In genomic region chr16:2979669-2980226, GRCh38 we compare ENCODE assay signal across 9 cellular contexts. TPM values are rescaled to one million over a fixed set of nuclear protein-coding genes. Genes with fewer than 3 reads are reported as not detected.
A peak's percentile ranks its signal among the peaks of the same experiment; 100 is the strongest.
DNase-seq lines count a peak whose midpoint lies in the region; ATAC-seq, FAIRE-seq and TF ChIP-seq lines count a peak whose summit lies in the region.
"Had no signal": no experiment of that assay in that cellular context is flagged by ENCODE, and none has a peak within 500 bp of the region (broad histone marks: within the 10 kb centered on the region; RNA-seq: fewer than 3 reads in every experiment).

No MANE protein-coding gene starts in this region.

- peak overlapping the region; percentile 74 to 93 (median 76) for H3K4me3 ChIP-seq in Peyer's patch
- H3K4me3 ChIP-seq in esophagus (ENCODE audit: low read depth in 1 of 2, low read length in 2 of 2): peak overlapping the region; percentile 67 to 85
- peak overlapping the region; percentile 59 to 69 for H3K4me3 ChIP-seq in prostate gland

- intact Hi-C loops in prostate gland (cut with DNase I): no loop called here

- no peaks in the 10 kb centered on the region for H3K9me3 ChIP-seq in Peyer's patch
- no peaks in the 10 kb centered on the region for H3K9me3 ChIP-seq in esophagus (ENCODE audit: control insufficient read depth in 2 of 2, insufficient read depth in 1 of 2, low read depth in 1 of 2, low read length in 1 of 2)
- H3K9me3 ChIP-seq in prostate gland: no peaks in the 10 kb centered on the region

- 4 to 6% methylated on average over 39 to 43 of the region's 43 CpGs for WGBS in esophagus, 2 donors
- 3% methylated on average over 37 of the region's 43 CpGs for WGBS in prostate gland

- H3K27me3 ChIP-seq in Peyer's patch (no peaks in the 10 kb centered on the region), esophagus (ENCODE audit: control insufficient read depth in 1 of 2, insufficient read depth in 2 of 2, low read length in 2 of 2) (no peaks in the 10 kb centered on the region), prostate gland (replicated peaks; ENCODE audit: insufficient read depth) (no peaks in the 10 kb centered on the region)

- peak overlapping the region in 1 of 4 donors; percentile 85 for H3K27ac ChIP-seq in Peyer's patch
- H3K27ac ChIP-seq in esophagus (ENCODE audit: low read depth in 2 of 2, low read length in 1 of 2): no peak overlapping the region
- H3K27ac ChIP-seq in prostate gland: no peak overlapping the region

- FAIRE-seq in D721Med (lab: Jason Lieb, UNC): no peak

- TF ChIP-seq POLR2A in Peyer's patch (IDR thresholded peaks at IDR 0.05): no peak
- no peak for TF ChIP-seq POLR2A in prostate gland (IDR thresholded peaks at IDR 0.05)

- TF ChIP-seq CTCF in Peyer's patch (IDR thresholded peaks at IDR 0.05) (no peak), prostate gland (IDR thresholded peaks at IDR 0.05) (no peak), D721Med (IDR thresholded peaks at IDR 0.05; ENCODE audit: insufficient read depth, missing control alignments) (no peak)

- DNase-seq in CD1c-positive myeloid dendritic cell (ENCODE audit: extremely low spot score) (peak; percentile 80), Peyer's patch (no peak), prostate gland (ENCODE audit: low spot score) (no peak), AG08396 (ENCODE audit: low spot score) (no peak), midbrain (lab: John Stamatoyannopoulos, UW) (no peak), D721Med (ENCODE audit: insufficient read length, low spot score) (no peak)

- H3K36me3 ChIP-seq in Peyer's patch (no peaks in the 10 kb centered on the region), esophagus (ENCODE audit: control insufficient read depth in 2 of 2, insufficient read depth in 2 of 2, low read length in 1 of 2) (peaks cover 0 to 2% of the 10 kb centered on the region in 2 donors), prostate gland (no peaks in the 10 kb centered on the region)

- H3K4me1 ChIP-seq in Peyer's patch (peaks cover 5 to 23% (median 7%) of the 10 kb centered on the region in 4 donors), esophagus (ENCODE audit: control insufficient read depth in 2 of 2, insufficient read depth in 2 of 2, low read length in 1 of 2) (peaks cover 0 to 6% of the 10 kb centered on the region in 2 donors), prostate gland (replicated peaks) (peaks cover 11% of the 10 kb centered on the region)

- peak; percentile 5 for ATAC-seq in GM21528 (IDR thresholded peaks at IDR 0.05; ENCODE audit: low FRiP score, unreplicated experiment)

RNA-seq across cellular contexts. Expression of gene PKMYT1, which starts 0.5 kb away (rescaled TPM):
- total RNA-seq in Peyer's patch: 10 to 100 TPM in 1 of 4 donors, 1 to 10 TPM in 3; 4.3 to 23.9 (median 6.0) TPM
- polyA plus RNA-seq in esophagus: 10 to 100 TPM; 20.7 to 22.3 TPM
- 10 to 100 TPM in 1 of 2 donors, 1 to 10 TPM in 1; 4.1 to 25.5 TPM for total RNA-seq in prostate gland

RNA-seq across cellular contexts. Expression of gene PAQR4, which starts 10.6 kb away (rescaled TPM):
- total RNA-seq in Peyer's patch (10 to 100 TPM in 1 of 4 donors, 1 to 10 TPM in 3; 6.3 to 13.2 (median 9.2) TPM), prostate gland (10 to 100 TPM in 1 of 2 donors, 1 to 10 TPM in 1; 9.1 to 25.1 TPM)
- 10 to 100 TPM in 1 of 2 donors, 1 to 10 TPM in 1; 9.6 to 18.8 TPM for polyA plus RNA-seq in esophagus

RNA-seq across cellular contexts. Expression of gene KREMEN2, which starts 15.7 kb away (rescaled TPM):
- total RNA-seq in Peyer's patch (1 to 10 TPM in 1 of 4 donors, under 1 TPM in 1, not detected in 2; 0.40 to 1.6 TPM), prostate gland (1 to 10 TPM; 1.4 to 4.0 TPM)
- polyA plus RNA-seq in esophagus: 1 to 10 TPM; 1.6 to 1.8 TPM

RNA-seq across cellular contexts. Expression of gene CLDN9, which starts 33.0 kb away (rescaled TPM):
- total RNA-seq in Peyer's patch (1 to 10 TPM in 3 of 4 donors, under 1 TPM in 1; 0.76 to 2.5 (median 1.2) TPM), prostate gland (under 1 TPM in 1 of 2 donors, not detected in 1; 0.91 TPM)
- under 1 TPM in 1 of 2 donors, not detected in 1; 0.02 TPM for polyA plus RNA-seq in esophagus
- total RNA-seq: M059J had no signal

RNA-seq across cellular contexts. Expression of gene CLDN6, which starts 38.2 kb away (rescaled TPM):
- total RNA-seq in Peyer's patch (not detected), prostate gland (under 1 TPM in 1 of 2 donors, not detected in 1; 0.14 TPM)
- polyA plus RNA-seq in esophagus: under 1 TPM in 1 of 2 donors, not detected in 1; 0.06 TPM
